ENCODE assay signal across 25 cellular contexts in genomic region chr12:130494736-130495135, GRCh38.
"Had no signal": no experiment of that assay in that cellular context is flagged by ENCODE, and none has a peak within 500 bp of the region (broad histone marks: within the 10 kb centered on the region; RNA-seq: fewer than 3 reads in every experiment).

No MANE protein-coding gene starts in this region.

- DNase-seq: stimulated activated CD4-positive, alpha-beta T cell treated with anti-CD3 and anti-CD28 coated beads, Interleukin-2, amount 100 ng/mL, for 48 hours; stimulated activated CD4-positive, alpha-beta T cell treated with anti-CD3 and anti-CD28 coated beads, Interleukin-4, amount 100 ng/mL, for 1 hour; stimulated activated CD4-positive, alpha-beta T cell treated with anti-CD3 and anti-CD28 coated beads, Interleukin-4, amount 100 ng/mL, for 24 hours; stimulated activated CD4-positive, alpha-beta T cell treated with anti-CD3 and anti-CD28 coated beads, Interleukin-4, amount 100 ng/mL, for 4 hours; stimulated activated CD8-positive, alpha-beta memory T cell treated with anti-CD3 and anti-CD28 coated beads, Interleukin-4, amount 100 ng/mL, for 48 hours; stimulated activated naive B cell treated with anti-CD40 and anti-IgM and Interleukin-4, amounts not matched to agents 10 μg/mL and 1 μg/mL and 100 μg/mL, for 72 hours; stimulated activated naive CD4-positive, alpha-beta T cell; stimulated activated naive CD4-positive, alpha-beta T cell treated with Interleukin-2 at 50 U/mL for 16 hours; stimulated activated naive CD8-positive, alpha-beta T cell treated with anti-CD3 and anti-CD28 coated beads, Interleukin-15, amount 100 ng/mL, for 72 hours; stimulated activated naive CD8-positive, alpha-beta T cell treated with anti-CD3 and anti-CD28 coated beads, Interleukin-15, Interleukin-2, amounts not matched to agents 100 U/mL and 50 U/mL, for 24 hours; stomach; substantia nigra; testis; thyroid gland; tibial artery; transverse colon; trophoblast cell; upper lobe of left lung; uterus had no signal

- H3K27ac ChIP-seq: stomach, suprapubic skin, testis, thoracic aorta, thyroid gland, tibial artery, tibial nerve, transverse colon, upper lobe of left lung, uterus, vagina had no signal

- H3K36me3 ChIP-seq: stomach, suprapubic skin, thoracic aorta, thyroid gland, tibial artery, tibial nerve, transverse colon, upper lobe of left lung, uterus, vagina had no signal

- H3K9me3 ChIP-seq: suprapubic skin, testis, thoracic aorta, thyroid gland, tibial artery, tibial nerve, transverse colon, upper lobe of left lung, uterus, vagina had no signal

- H3K4me3 ChIP-seq: stomach, suprapubic skin, testis, thoracic aorta, thyroid gland, tibial artery, tibial nerve, transverse colon, upper lobe of left lung, uterus, vagina had no signal

- ATAC-seq: stimulated activated effector memory CD8-positive, alpha-beta T cell treated with anti-CD3 and anti-CD28 coated beads, Interleukin-12 subunit alpha, Interleukin-12 subunit beta, amount 100 ng/mL, for 72 hours; stimulated activated memory B cell treated with anti-CD40 and anti-IgM and Interleukin-4, amounts not matched to agents 10 μg/mL and 1 μg/mL and 100 μg/mL, for 72 hours; stimulated activated naive B cell treated with anti-CD40 and anti-IgM and Interleukin-4, amounts not matched to agents 10 μg/mL and 1 μg/mL and 100 μg/mL, for 72 hours; stimulated activated naive CD8-positive, alpha-beta T cell treated with anti-CD3 and anti-CD28 coated beads, Interleukin-15, amount 100 ng/mL, for 72 hours; stimulated activated naive CD8-positive, alpha-beta T cell treated with anti-CD3 and anti-CD28 coated beads, Interleukin-15, Interleukin-2, amounts not matched to agents 100 U/mL and 50 U/mL, for 24 hours had no signal

- H3K4me1 ChIP-seq: stomach, suprapubic skin, testis, tibial nerve, transverse colon, upper lobe of left lung, uterus, vagina had no signal

- H3K27me3 ChIP-seq: suprapubic skin, testis, thyroid gland, tibial nerve, transverse colon, upper lobe of left lung, uterus, vagina had no signal
